ENCODE assay signal across 8 cellular contexts in the genomic region with DNA sequence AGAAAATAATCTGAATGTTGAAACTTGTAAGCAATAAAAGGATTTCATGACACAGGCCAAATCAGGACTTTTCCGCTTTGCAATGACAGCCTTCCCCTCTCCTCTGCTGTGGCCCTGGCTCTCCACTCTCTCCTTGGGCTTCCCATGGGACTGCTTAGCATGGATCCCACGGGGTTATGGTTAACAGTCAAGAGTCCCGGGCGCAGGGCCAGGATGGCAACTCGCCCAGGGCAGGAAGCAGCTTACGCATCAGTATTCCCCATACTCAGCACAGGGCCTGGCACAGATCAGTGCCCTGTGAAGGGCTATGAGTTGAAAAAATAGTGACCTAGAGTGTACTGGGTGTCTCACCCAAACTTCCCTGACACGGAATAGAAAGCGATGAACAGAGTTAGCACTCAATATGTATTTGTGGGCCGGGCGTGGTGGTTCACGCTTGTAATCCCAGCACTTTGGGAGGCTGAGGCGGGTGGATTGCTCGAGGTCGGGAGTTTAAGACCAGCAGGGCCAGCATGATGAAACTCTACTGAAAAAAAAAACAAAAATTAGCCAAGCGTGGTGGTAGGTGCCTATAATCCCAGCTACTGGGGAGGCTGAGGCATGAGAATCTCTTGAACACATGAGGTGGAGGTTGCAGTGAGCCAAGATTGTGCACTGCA. TPM values are rescaled to one million over a fixed set of nuclear protein-coding genes. Genes with fewer than 3 reads are reported as not detected.
DNase-seq lines count a peak whose midpoint lies in the region; ATAC-seq and TF ChIP-seq lines count a peak whose summit lies in the region.

No MANE protein-coding gene starts in this region.

- intact Hi-C loops in activated CD8-positive, alpha-beta T cell treated with anti-CD3 and anti-CD28 coated beads for 36 hours (cut with micrococcal nuclease): no loop called here

- H3K4me3 Mint-ChIP-seq in activated CD8-positive, alpha-beta T cell treated with anti-CD3 and anti-CD28 coated beads for 36 hours: no peak overlapping the region

- CTCF ChIA-PET in activated CD8-positive, alpha-beta T cell treated with anti-CD3 and anti-CD28 coated beads for 36 hours (lab: Charles Lee): interaction anchor here (0.6 kb wide), 1 partner anchor 94 kb away, joined by 3 read pairs; no protein-coding TSS in a partner anchor

- no peak for TF ChIP-seq CTCF in choroid plexus epithelial cell (conservative IDR thresholded peaks at IDR 0.05; ENCODE audit: low read depth, low read length)
- no peak for TF ChIP-seq CTCF in activated CD8-positive, alpha-beta T cell treated with anti-CD3 and anti-CD28 coated beads for 36 hours (IDR thresholded peaks at IDR 0.05)
- no peak for TF ChIP-seq CTCF in GM13976 (IDR thresholded peaks at IDR 0.05; ENCODE audit: borderline replicate concordance, control extremely low read depth, extremely low read depth, insufficient read depth, missing control alignments)

- no peaks in the 10 kb centered on the region for H3K36me3 Mint-ChIP-seq in activated CD8-positive, alpha-beta T cell treated with anti-CD3 and anti-CD28 coated beads for 36 hours (ENCODE audit: low read depth)

- peaks cover 21 to 65% (median 35%) of the 10 kb centered on the region in 10 experiments for H3K4me1 ChIP-seq in BLaER1 treated with 17β-estradiol and CSF1 and Interleukin-3, amounts not matched to agents 10 nM and 100 nM

- peak overlapping the region in 5 of 11 experiments; percentile 10 to 37 (median 18); a peak in 5 of 22 replicates for H3K9ac ChIP-seq in BLaER1 treated with 17β-estradiol and CSF1 and Interleukin-3, amounts not matched to agents 10 nM and 100 nM

- POLR2A ChIA-PET in activated CD8-positive, alpha-beta T cell treated with anti-CD3 and anti-CD28 coated beads for 36 hours (lab: Charles Lee): no interaction called here

- H3K27me3 ChIP-seq in BLaER1 treated with 17β-estradiol and CSF1 and Interleukin-3, amounts not matched to agents 10 nM and 100 nM: peaks cover 0 to 43% (median 20%) of the 10 kb centered on the region in 11 experiments; a peak in 16 of 22 replicates

- H3K27ac ChIP-seq in BLaER1 treated with 17β-estradiol and CSF1 and Interleukin-3, amounts not matched to agents 10 nM and 100 nM: peak overlapping the region in 7 of 11 experiments; percentile 14 to 52 (median 34); a peak in 8 of 22 replicates

- peaks cover 3% of the 10 kb centered on the region for H3K27me3 Mint-ChIP-seq in activated CD8-positive, alpha-beta T cell treated with anti-CD3 and anti-CD28 coated beads for 36 hours

- H3K36me3 ChIP-seq in BLaER1 treated with 17β-estradiol and CSF1 and Interleukin-3, amounts not matched to agents 10 nM and 100 nM: no peaks in the 10 kb centered on the region

- no peaks in the 10 kb centered on the region for H3K9me3 Mint-ChIP-seq in activated CD8-positive, alpha-beta T cell treated with anti-CD3 and anti-CD28 coated beads for 36 hours

- peak overlapping the region; percentile 51 to 85 (median 80) for H3K4me2 ChIP-seq in BLaER1 treated with 17β-estradiol and CSF1 and Interleukin-3, amounts not matched to agents 10 nM and 100 nM

- H3K9me3 ChIP-seq in BLaER1 treated with 17β-estradiol and CSF1 and Interleukin-3, amounts not matched to agents 10 nM and 100 nM (replicated peaks in 1 of 11): no peaks in the 10 kb centered on the region

- in situ Hi-C loops in GM13976 (cut with MboI; ENCODE audit: low sequenced_read_pairs, unreplicated experiment): no loop called here

- ATAC-seq in GM21360 (IDR thresholded peaks at IDR 0.05; ENCODE audit: unreplicated experiment): no peak
- no peak for ATAC-seq in activated CD8-positive, alpha-beta T cell treated with anti-CD3 and anti-CD28 coated beads for 36 hours

- DNase-seq in NCI-H2081 treated with DMSO at 0.1 percent for 48 hours (lab: John Stamatoyannopoulos, UW) (peak; percentile 9), choroid plexus epithelial cell (ENCODE audit: low read depth) (peak; percentile 73), myocyte (ENCODE audit: low read depth) (peak; percentile 95), GM13976 (ENCODE audit: low spot score) (no peak), GM19240 (ENCODE audit: insufficient read length, low spot score) (no peak)
- DNase-seq in activated CD8-positive, alpha-beta T cell treated with anti-CD3 and anti-CD28 coated beads for 36 hours: no peak

- no peak overlapping the region for H3K4me3 ChIP-seq in BLaER1 treated with 17β-estradiol and CSF1 and Interleukin-3, amounts not matched to agents 10 nM and 100 nM
- no peak overlapping the region for H3K4me3 ChIP-seq in choroid plexus epithelial cell (ENCODE audit: low read depth, low read length)

- H3K27ac Mint-ChIP-seq in activated CD8-positive, alpha-beta T cell treated with anti-CD3 and anti-CD28 coated beads for 36 hours: no peak overlapping the region

- H4K20me1 ChIP-seq in BLaER1 treated with 17β-estradiol and CSF1 and Interleukin-3, amounts not matched to agents 10 nM and 100 nM: peaks cover 0 to 7% (median 0%) of the 10 kb centered on the region in 11 experiments; a peak in 2 of 22 replicates

- H3K4me1 Mint-ChIP-seq in activated CD8-positive, alpha-beta T cell treated with anti-CD3 and anti-CD28 coated beads for 36 hours (ENCODE audit: low read depth): no peaks in the 10 kb centered on the region

RNA-seq across cellular contexts. Expression of a gene that starts 29.1 kb away (rescaled TPM):
- total RNA-seq in myocyte: not detected in 2 replicates
- polyA plus RNA-seq in myocyte (2012): not detected
- total RNA-seq in activated CD8-positive, alpha-beta T cell treated with anti-CD3 and anti-CD28 coated beads for 36 hours: not detected

Comparison
In these comparisons a context has a peak if more than half of its experiments do, and no peak if none do; other contexts are left out.
1. DNase-seq: peak in NCI-H2081 treated with DMSO at 0.1 percent for 48 hours (single experiment), choroid plexus epithelial cell (single experiment) and myocyte (single experiment); none in activated CD8-positive, alpha-beta T cell treated with anti-CD3 and anti-CD28 coated beads for 36 hours (single experiment), GM13976 (single experiment) and GM19240 (single experiment).